ENCODE assay signal across 19 cellular contexts in the genomic region with DNA sequence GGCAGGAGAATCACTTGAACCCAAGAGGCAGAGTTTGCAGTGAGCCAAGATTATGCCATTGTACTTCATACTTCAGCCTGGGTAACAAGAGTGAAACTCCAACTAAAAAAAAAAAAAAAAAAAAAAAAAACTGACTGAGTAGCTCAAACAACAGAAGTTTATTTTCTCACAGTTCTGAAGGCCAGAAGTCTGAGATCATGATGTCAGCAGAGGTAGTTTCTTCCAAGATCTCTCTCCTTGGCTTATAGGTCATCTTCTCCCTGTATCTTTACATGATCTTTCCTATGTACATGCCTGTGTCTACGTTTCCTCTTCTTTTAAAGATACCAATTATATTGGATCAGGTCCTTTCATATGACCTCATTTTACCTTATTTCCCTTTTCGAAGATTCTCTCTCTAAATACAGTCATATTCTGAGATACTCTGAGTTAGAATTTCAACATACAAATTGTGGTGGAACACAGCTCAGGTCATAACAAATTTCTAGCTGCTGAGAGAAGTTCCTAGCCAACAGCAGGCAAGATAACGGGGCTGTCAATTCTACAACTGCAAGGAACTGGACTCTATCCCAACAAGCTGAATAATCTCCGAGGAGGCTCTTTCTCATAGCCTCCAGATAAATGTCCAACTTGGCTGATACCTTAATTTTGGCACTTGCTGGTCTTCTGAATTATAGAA.
DNase-seq lines count a peak whose midpoint lies in the region; ATAC-seq and TF ChIP-seq lines count a peak whose summit lies in the region.
"Had no signal": no experiment of that assay in that cellular context is flagged by ENCODE, and none has a peak within 500 bp of the region (broad histone marks: within the 10 kb centered on the region; RNA-seq: fewer than 3 reads in every experiment).

No MANE protein-coding gene starts in this region.

- H3K9me3 ChIP-seq in left ventricle myocardium inferior (replicated peaks), result no peaks in the 10 kb centered on the region
- no peaks in the 10 kb centered on the region for H3K9me3 ChIP-seq in Peyer's patch
- H3K9me3 ChIP-seq: HAP-1 had no signal

- intact Hi-C loops in left ventricle myocardium inferior (cut with micrococcal nuclease), result no loop called here

- H3K27me3 ChIP-seq in left ventricle myocardium inferior (ENCODE audit: low read depth) (no peaks in the 10 kb centered on the region), Peyer's patch (no peaks in the 10 kb centered on the region)
- H3K27me3 ChIP-seq: SJCRH30 had no signal

- H3K4me3 ChIP-seq in left ventricle myocardium inferior (no peak overlapping the region), skeletal muscle cell (ENCODE audit: low read depth, low read length) (no peak overlapping the region), Peyer's patch (no peak overlapping the region)
- H3K4me3 ChIP-seq: HAP-1, SJCRH30 had no signal

- no peak for ATAC-seq in HG03108 (IDR thresholded peaks at IDR 0.05; ENCODE audit: unreplicated experiment)

- no peaks in the 10 kb centered on the region for H3K36me3 ChIP-seq in left ventricle myocardium inferior
- H3K36me3 ChIP-seq in Peyer's patch, result no peaks in the 10 kb centered on the region
- H3K36me3 ChIP-seq: HAP-1, SJCRH30 had no signal

- no peak for TF ChIP-seq POLR2A in Peyer's patch (IDR thresholded peaks at IDR 0.05)

- H3K4me1 ChIP-seq in left ventricle myocardium inferior (no peaks in the 10 kb centered on the region), Peyer's patch (no peaks in the 10 kb centered on the region)
- H3K4me1 ChIP-seq: HAP-1 had no signal

- H3K27ac ChIP-seq in left ventricle myocardium inferior (replicated peaks) (peak overlapping the region; percentile 72), Peyer's patch (no peak overlapping the region)
- H3K27ac ChIP-seq: SJCRH30 had no signal

- DNase-seq in NCI-H226, result peak; percentile 52
- DNase-seq in fibroblast of peridontal ligament (ENCODE audit: extremely low read depth), result peak; percentile 23
- DNase-seq in left ventricle myocardium inferior, result no peak
- peak; percentile 19 for DNase-seq in skeletal muscle cell (ENCODE audit: low read depth)
- no peak for DNase-seq in cortex of kidney (lab: John Stamatoyannopoulos, UW)
- DNase-seq in Peyer's patch, result no peak
- no peak for DNase-seq in activated CD4-positive, CD25-positive, alpha-beta regulatory T cell treated with anti-CD3 and anti-CD28 coated beads, Interleukin-2, amount 50 U/mL, for 72 hours
- DNase-seq: CD4-positive, alpha-beta T cell; DMS53; Kasumi-1; NCI-H1105 treated with DMSO at 0.1 percent for 48 hours; NCI-H1694 treated with DMSO at 0.1 percent for 48 hours; NCI-H2107; NCI-H345; NCI-H526; RPMI8226; SJCRH30 had no signal

- TF ChIP-seq CTCF in left ventricle myocardium inferior (IDR thresholded peaks at IDR 0.05; ENCODE audit: borderline replicate concordance) (no peak), Peyer's patch (IDR thresholded peaks at IDR 0.05) (no peak)

Comparison
In these comparisons a context has a peak if more than half of its experiments do, and no peak if none do; other contexts are left out.
1. DNase-seq: peak in NCI-H226 (single experiment), fibroblast of peridontal ligament (single experiment) and skeletal muscle cell (single experiment); none in left ventricle myocardium inferior (single experiment), cortex of kidney (single experiment), Peyer's patch (0 of 3) and activated CD4-positive, CD25-positive, alpha-beta regulatory T cell treated with anti-CD3 and anti-CD28 coated beads, Interleukin-2, amount 50 U/mL, for 72 hours (single experiment).